ENCODE assay signal across 1 cellular context in the genomic region with DNA sequence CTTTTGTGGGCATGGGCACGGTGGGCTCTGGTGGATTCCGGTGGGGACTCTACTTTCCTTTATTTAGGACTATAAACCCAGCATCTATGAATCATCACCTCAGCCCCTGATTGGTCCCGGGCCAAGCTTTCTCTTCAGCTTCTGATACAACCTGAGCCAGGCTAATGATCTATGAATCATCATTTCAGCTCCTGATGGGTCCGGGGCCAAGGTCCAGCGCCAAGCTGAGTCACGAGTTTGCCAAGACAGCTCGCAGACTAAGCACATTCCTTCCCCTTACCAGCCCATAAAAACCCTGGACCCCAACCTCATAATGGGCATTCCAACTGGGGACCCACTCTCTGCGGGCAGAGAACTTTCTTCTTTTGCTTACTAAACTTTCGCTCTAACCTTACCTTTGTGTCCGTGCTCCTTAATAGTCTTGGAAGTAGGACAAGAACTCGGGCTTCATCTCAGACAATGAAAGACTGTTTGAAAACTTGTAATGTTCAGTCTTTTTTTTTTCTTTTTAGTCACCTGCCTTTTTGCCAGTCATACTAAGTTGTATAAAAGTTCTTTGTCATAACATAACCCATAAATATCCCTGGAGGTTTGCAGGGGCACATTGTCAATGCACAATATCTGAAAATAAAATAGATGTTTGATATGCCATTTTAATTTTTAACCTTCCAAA.
TF ChIP-seq lines count a peak whose summit lies in the region.

No MANE protein-coding gene starts in this region.

TF ChIP-seq in SK-N-SH treated with all-trans-retinoic acid at 6 μM for 48 hours, 23 proteins besides CTCF, POLR2A, EP300 and RAD21 (continued from another document):
- TF ChIP-seq, protein P1, sequence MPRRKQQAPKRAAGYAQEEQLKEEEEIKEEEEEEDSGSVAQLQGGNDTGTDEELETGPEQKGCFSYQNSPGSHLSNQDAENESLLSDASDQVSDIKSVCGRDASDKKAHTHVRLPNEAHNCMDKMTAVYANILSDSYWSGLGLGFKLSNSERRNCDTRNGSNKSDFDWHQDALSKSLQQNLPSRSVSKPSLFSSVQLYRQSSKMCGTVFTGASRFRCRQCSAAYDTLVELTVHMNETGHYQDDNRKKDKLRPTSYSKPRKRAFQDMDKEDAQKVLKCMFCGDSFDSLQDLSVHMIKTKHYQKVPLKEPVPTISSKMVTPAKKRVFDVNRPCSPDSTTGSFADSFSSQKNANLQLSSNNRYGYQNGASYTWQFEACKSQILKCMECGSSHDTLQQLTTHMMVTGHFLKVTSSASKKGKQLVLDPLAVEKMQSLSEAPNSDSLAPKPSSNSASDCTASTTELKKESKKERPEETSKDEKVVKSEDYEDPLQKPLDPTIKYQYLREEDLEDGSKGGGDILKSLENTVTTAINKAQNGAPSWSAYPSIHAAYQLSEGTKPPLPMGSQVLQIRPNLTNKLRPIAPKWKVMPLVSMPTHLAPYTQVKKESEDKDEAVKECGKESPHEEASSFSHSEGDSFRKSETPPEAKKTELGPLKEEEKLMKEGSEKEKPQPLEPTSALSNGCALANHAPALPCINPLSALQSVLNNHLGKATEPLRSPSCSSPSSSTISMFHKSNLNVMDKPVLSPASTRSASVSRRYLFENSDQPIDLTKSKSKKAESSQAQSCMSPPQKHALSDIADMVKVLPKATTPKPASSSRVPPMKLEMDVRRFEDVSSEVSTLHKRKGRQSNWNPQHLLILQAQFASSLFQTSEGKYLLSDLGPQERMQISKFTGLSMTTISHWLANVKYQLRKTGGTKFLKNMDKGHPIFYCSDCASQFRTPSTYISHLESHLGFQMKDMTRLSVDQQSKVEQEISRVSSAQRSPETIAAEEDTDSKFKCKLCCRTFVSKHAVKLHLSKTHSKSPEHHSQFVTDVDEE (CRISPR knock-in tag; IDR thresholded peaks at IDR 0.05): no peak
